Comparison of ENCODE assay signal across 10 cellular contexts in genomic region chr12:3996322-3996721, GRCh38.
DNase-seq lines count a peak whose midpoint lies in the region; ATAC-seq and TF ChIP-seq lines count a peak whose summit lies in the region.
"Had no signal": no experiment of that assay in that cellular context is flagged by ENCODE, and none has a peak within 500 bp of the region (broad histone marks: within the 10 kb centered on the region; RNA-seq: fewer than 3 reads in every experiment).

No MANE protein-coding gene starts in this region.

- no peaks in the 10 kb centered on the region for H4K20me1 ChIP-seq in KMS-11 (ENCODE audit: insufficient read depth)
- H4K20me1 ChIP-seq in neural progenitor cell (ENCODE audit: low read depth): no peaks in the 10 kb centered on the region

- no peak overlapping the region for H3K4me3 ChIP-seq in CD4-positive, alpha-beta memory T cell (ENCODE audit: low read length in 2 of 2)
- no peak overlapping the region for H3K4me3 ChIP-seq in KMS-11 (IDR thresholded peaks at IDR 0.05; ENCODE audit: insufficient read depth, low read depth, low read length)
- H3K4me3 ChIP-seq in neural progenitor cell: no peak overlapping the region

- H3K4me1 ChIP-seq in CD4-positive, alpha-beta memory T cell (ENCODE audit: insufficient read depth, low read length): peaks cover 9% of the 10 kb centered on the region
- peaks cover 3% of the 10 kb centered on the region for H3K4me1 ChIP-seq in KMS-11 (ENCODE audit: low read depth, poor library complexity, severe bottlenecking)
- no peaks in the 10 kb centered on the region for H3K4me1 ChIP-seq in neural progenitor cell

- H3K9me3 Mint-ChIP-seq in CD4-positive, alpha-beta memory T cell: peaks cover 0 to 7% (median 0%) of the 10 kb centered on the region in 8 donors
- H3K9me3 Mint-ChIP-seq in neural progenitor cell: peaks cover 15% of the 10 kb centered on the region

- H3K27ac Mint-ChIP-seq in CD4-positive, alpha-beta memory T cell: peak overlapping the region in 5 of 7 donors; percentile 49 to 95 (median 57)
- no peak overlapping the region for H3K27ac Mint-ChIP-seq in neural progenitor cell

- no peaks in the 10 kb centered on the region for H3F3A ChIP-seq in neural progenitor cell (ENCODE audit: low read depth)

- H3K36me3 ChIP-seq in CD4-positive, alpha-beta memory T cell (ENCODE audit: insufficient read depth, low read length): no peaks in the 10 kb centered on the region
- no peaks in the 10 kb centered on the region for H3K36me3 ChIP-seq in KMS-11 (ENCODE audit: insufficient read depth)
- no peaks in the 10 kb centered on the region for H3K36me3 ChIP-seq in neural progenitor cell

- no peaks in the 10 kb centered on the region for H3K27me3 ChIP-seq in CD4-positive, alpha-beta memory T cell (ENCODE audit: insufficient read depth, low read length)
- no peaks in the 10 kb centered on the region for H3K27me3 ChIP-seq in KMS-11 (ENCODE audit: insufficient read depth, low read depth)
- no peaks in the 10 kb centered on the region for H3K27me3 ChIP-seq in neural progenitor cell

- DNase-seq in CD4-positive, alpha-beta memory T cell: no peak
- DNase-seq in islet precursor cell (peak; percentile 50), neural progenitor cell (ENCODE audit: low spot score) (no peak), A172 (ENCODE audit: low spot score) (no peak), GM03348 (ENCODE audit: low spot score) (no peak), NCI-H748 treated with DMSO at 0.1 percent for 48 hours (lab: John Stamatoyannopoulos, UW) (no peak)
- DNase-seq: NCI-H1417 treated with DMSO at 0.1 percent for 48 hours had no signal

- ATAC-seq in GM21423 (IDR thresholded peaks at IDR 0.05; ENCODE audit: unreplicated experiment): no peak
- ATAC-seq: PC-3 had no signal

- peaks cover 7 to 30% (median 20%) of the 10 kb centered on the region in 4 donors for H3K4me1 Mint-ChIP-seq in CD4-positive, alpha-beta memory T cell
- peaks cover 68% of the 10 kb centered on the region for H3K4me1 Mint-ChIP-seq in neural progenitor cell

- intact Hi-C loops in CD4-positive, alpha-beta memory T cell (cut with micrococcal nuclease): loop anchor here (1.0 to 10.0 kb wide), 4 partner anchors 41 to 528 kb away; no protein-coding TSS in a partner anchor

- H3K9ac ChIP-seq in KMS-11 (no peak overlapping the region), neural progenitor cell (no peak overlapping the region)

- H2AFZ ChIP-seq in KMS-11 (ENCODE audit: low read depth) (peak overlapping the region; percentile 18; the same call in 1 of the 2 replicates), neural progenitor cell (replicated peaks) (peak overlapping the region; percentile 77)

- H3K27me3 Mint-ChIP-seq in CD4-positive, alpha-beta memory T cell: peaks cover 0 to 3% of the 10 kb centered on the region in 2 donors
- H3K27me3 Mint-ChIP-seq in neural progenitor cell (ENCODE audit: insufficient read depth, low read depth): peaks cover 28% of the 10 kb centered on the region

- CTCF ChIA-PET in CD4-positive, alpha-beta memory T cell (lab: Charles Lee; ENCODE audit: partially characterized antibody): interaction anchor here (1.1 to 16.8 kb wide), 8 partner anchors 10 to 284 kb away, joined by 4 to 217 read pairs (median 24); no protein-coding TSS in a partner anchor

- no peak overlapping the region for H3K27ac ChIP-seq in CD4-positive, alpha-beta memory T cell (ENCODE audit: low read depth, low read length)
- H3K27ac ChIP-seq in KMS-11 (no peak overlapping the region), neural progenitor cell (no peak overlapping the region)

- no peak overlapping the region for H3K4me3 Mint-ChIP-seq in CD4-positive, alpha-beta memory T cell
- no peak overlapping the region for H3K4me3 Mint-ChIP-seq in neural progenitor cell

- POLR2A ChIA-PET in CD4-positive, alpha-beta memory T cell (lab: Charles Lee; ENCODE audit: partially characterized antibody): interaction anchor here (0.5 to 2.0 kb wide), 4 partner anchors 9 to 280 kb away, joined by 3 to 14 read pairs (median 4); no protein-coding TSS in a partner anchor

- no peaks in the 10 kb centered on the region for H3K9me3 ChIP-seq in CD4-positive, alpha-beta memory T cell (ENCODE audit: control insufficient read depth in 1 of 2, low read length in 2 of 2)
- H3K9me3 ChIP-seq in neural progenitor cell (ENCODE audit: low read depth): no peaks in the 10 kb centered on the region

- TF ChIP-seq CTCF in KMS-11 (conservative IDR thresholded peaks at IDR 0.05; ENCODE audit: low read depth, low read length): no peak
- TF ChIP-seq CTCF in neural progenitor cell (IDR thresholded peaks at IDR 0.05): no peak

- H3K4me2 ChIP-seq in KMS-11: no peak overlapping the region
- no peak overlapping the region for H3K4me2 ChIP-seq in neural progenitor cell

- H3K79me2 ChIP-seq in KMS-11 (ENCODE audit: insufficient read depth, low read depth): no peaks in the 10 kb centered on the region
- no peaks in the 10 kb centered on the region for H3K79me2 ChIP-seq in neural progenitor cell (ENCODE audit: low read depth)

- no peaks in the 10 kb centered on the region for H3K36me3 Mint-ChIP-seq in CD4-positive, alpha-beta memory T cell
- peaks cover 2% of the 10 kb centered on the region for H3K36me3 Mint-ChIP-seq in neural progenitor cell
